10 cellular contexts compared by ENCODE assay signal in the genomic region with DNA sequence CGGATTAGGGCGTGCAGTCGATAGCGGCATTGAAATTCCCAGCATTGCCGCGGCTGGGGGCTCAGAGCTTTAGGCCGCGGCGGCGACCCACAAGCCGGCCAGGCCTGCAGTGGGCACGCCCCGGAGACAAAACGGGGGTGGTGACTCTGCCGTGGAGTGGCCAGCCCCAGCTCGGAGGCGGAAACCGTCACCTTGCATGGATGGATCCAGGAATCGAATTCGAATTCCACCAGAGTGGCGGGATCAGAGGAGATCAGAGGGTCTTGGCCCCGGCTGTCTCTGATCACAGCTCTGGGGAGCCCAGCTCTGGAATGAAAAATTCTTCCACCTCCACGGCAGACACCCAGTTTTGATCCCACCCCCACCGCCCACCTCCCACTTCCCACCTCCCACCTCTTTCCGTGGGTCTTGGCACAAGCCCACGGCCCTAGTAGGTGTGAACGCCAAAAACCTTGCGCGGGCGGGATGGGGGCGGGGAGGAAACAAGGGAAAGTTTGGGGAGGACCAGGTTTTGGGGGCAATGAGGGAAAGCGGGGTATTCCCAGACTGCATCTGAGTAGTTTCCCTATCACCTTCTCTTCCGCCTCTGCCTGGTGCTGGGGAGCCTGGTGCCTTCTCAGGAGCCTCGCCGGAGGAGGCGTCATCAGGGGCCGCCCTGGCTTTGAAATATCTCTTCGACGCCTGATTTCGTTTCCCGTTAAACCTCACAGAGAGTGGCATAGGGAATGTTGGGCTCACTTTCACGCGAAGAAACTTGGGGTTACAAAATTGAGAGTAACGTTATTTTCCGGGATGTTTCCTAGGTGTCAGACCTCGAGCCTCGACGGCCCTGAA. TPM values are rescaled to one million over a fixed set of nuclear protein-coding genes. Genes with fewer than 3 reads are reported as not detected.
A peak's percentile ranks its signal among the peaks of the same experiment; 100 is the strongest.
DNase-seq lines count a peak whose midpoint lies in the region; ATAC-seq, FAIRE-seq and TF ChIP-seq lines count a peak whose summit lies in the region.
"Had no signal": no experiment of that assay in that cellular context is flagged by ENCODE, and none has a peak within 500 bp of the region (broad histone marks: within the 10 kb centered on the region; RNA-seq: fewer than 3 reads in every experiment).

No MANE protein-coding gene starts in this region.

- H4K20me1 ChIP-seq in keratinocyte (ENCODE audit: control insufficient read depth, extremely low read depth, insufficient read depth, low read length) = no peaks in the 10 kb centered on the region

- FAIRE-seq in keratinocyte (lab: Jason Lieb, UNC) = no peak
- FAIRE-seq: GM12892 had no signal

- peak overlapping the region; percentile 64 for H2AFZ ChIP-seq in keratinocyte (ENCODE audit: control insufficient read depth, low read length)

- TF ChIP-seq CTCF in HFFc6 (IDR thresholded peaks at IDR 0.05) (no peak), keratinocyte (optimal IDR thresholded peaks at IDR 0.05 in 1 of 3, IDR thresholded peaks at IDR 0.05 in 1 of 3, conservative IDR thresholded peaks at IDR 0.05 in 1 of 3; ENCODE audit: extremely low read depth in 1 of 3, insufficient read depth in 2 of 3, low read length in 3 of 3) (no peak), stomach (IDR thresholded peaks at IDR 0.05) (no peak)

- intact Hi-C loops in stomach (cut with DNase I; ENCODE audit: low total_unique reads) = loop anchor here (10.0 kb wide), 1 partner anchor 647 kb away; the partner anchor contains the start of gene IRX5

- peak overlapping the region; percentile 87 for H3K4me3 Mint-ChIP-seq in HFFc6

- no peak for TF ChIP-seq POLR2A in stomach (IDR thresholded peaks at IDR 0.05)

- 22 to 46% (median 29%) methylated on average over 42 to 48 of the region's 48 CpGs for WGBS in stomach, 5 donors

- no peaks in the 10 kb centered on the region for H3K79me2 ChIP-seq in keratinocyte (ENCODE audit: control insufficient read depth, insufficient read depth, low read length)

- H3K9me1 ChIP-seq in keratinocyte (ENCODE audit: control insufficient read depth, extremely low read depth, insufficient read depth, low read length) = no peaks in the 10 kb centered on the region

- H3K4me3 ChIP-seq in keratinocyte (ENCODE audit: control insufficient read depth in 2 of 3, extremely low read depth in 1 of 3, insufficient read depth in 2 of 3, low read depth in 1 of 3, low read length in 3 of 3) (peak overlapping the region; percentile 71 to 82 (median 77)), stomach (peak overlapping the region; percentile 58 to 75 (median 66))

- no peak for TF ChIP-seq EP300 in stomach (IDR thresholded peaks at IDR 0.05)

- no peaks in the 10 kb centered on the region for H3K27me3 ChIP-seq in keratinocyte (ENCODE audit: control insufficient read depth, extremely low read depth, insufficient read depth, low read length)
- peaks cover 23 to 100% (median 92%) of the 10 kb centered on the region in 3 donors for H3K27me3 ChIP-seq in stomach

- DNase-seq in HFFc6 = no peak
- DNase-seq in astrocyte of the hippocampus (ENCODE audit: low read depth, low spot score) = peak; percentile 34
- DNase-seq in keratinocyte (ENCODE audit: low read depth, low spot score) = no peak
- DNase-seq in stomach = no peak
- DNase-seq in amygdala (lab: John Stamatoyannopoulos, UW) = no peak
- no peak for DNase-seq in NCI-H510A treated with DMSO at 0.1 percent for 48 hours (lab: John Stamatoyannopoulos, UW)
- DNase-seq: activated CD4-positive, alpha-beta T cell treated with anti-CD3 and anti-CD28 coated beads for 4 hours; effector CD8-positive, alpha-beta T cell had no signal

- H3K36me3 ChIP-seq in keratinocyte (ENCODE audit: control insufficient read depth in 2 of 2, extremely low read depth in 1 of 2, insufficient read depth in 2 of 2, low read length in 2 of 2) (peaks cover 0 to 2% of the 10 kb centered on the region in 2 experiments), stomach (no peaks in the 10 kb centered on the region)

- H3K9me3 Mint-ChIP-seq in HFFc6 = peaks cover 16% of the 10 kb centered on the region

- peak overlapping the region; percentile 78 for H3K4me2 ChIP-seq in keratinocyte (ENCODE audit: control insufficient read depth, extremely low read depth, insufficient read depth, low read depth, low read length)

- dilution Hi-C loops in keratinocyte (cut with MboI; ENCODE audit: extremely low pct_ligation_motif_present, low sequenced_read_pairs) = no loop called here

- ATAC-seq in HG03521 (IDR thresholded peaks at IDR 0.05; ENCODE audit: unreplicated experiment) = no peak

- H3K9me3 ChIP-seq in keratinocyte (ENCODE audit: control insufficient read depth, low read depth, low read length) (no peaks in the 10 kb centered on the region), stomach (no peaks in the 10 kb centered on the region)

- H3K27ac ChIP-seq in keratinocyte (ENCODE audit: control insufficient read depth, insufficient read depth, low read length) (no peak overlapping the region), stomach (peak overlapping the region; percentile 78 to 90 (median 88))

- peaks cover under 1% of the 10 kb centered on the region for H3K27me3 Mint-ChIP-seq in HFFc6 (ENCODE audit: insufficient read depth)

- peaks cover 27% of the 10 kb centered on the region for H3K4me1 Mint-ChIP-seq in HFFc6 (ENCODE audit: low read depth)

- H3K27ac Mint-ChIP-seq in HFFc6 = peak overlapping the region; percentile 29; the same call in 1 of the 2 replicates

- peak overlapping the region; percentile 78 for H3K9ac ChIP-seq in keratinocyte (ENCODE audit: control insufficient read depth, extremely low read depth, insufficient read depth, low read length)

- H3K36me3 Mint-ChIP-seq in HFFc6 (ENCODE audit: low read depth) = peaks cover 36% of the 10 kb centered on the region

- no peaks in the 10 kb centered on the region for H3K4me1 ChIP-seq in keratinocyte (ENCODE audit: control insufficient read depth, extremely low read depth, insufficient read depth, low read length)
- H3K4me1 ChIP-seq in stomach = peaks cover 36 to 69% (median 52%) of the 10 kb centered on the region in 4 donors

RNA-seq across cellular contexts. Expression of gene IRX3, which starts 1.4 kb away (rescaled TPM):
- 10 to 100 TPM in 4 of 6 experiments, 1 to 10 TPM in 2; 5.9 to 19.4 (median 17.3) TPM for total RNA-seq in HFFc6 (2021; fragmentation: NEBNext Ultra II Directional; extraction: Animal tissue kit (Norgen Biotek cat#: 25700))
- 1.7 to 3.3 TPM (median 2.7 TPM) in 3 replicates for polyA plus RNA-seq in keratinocyte
- polyA plus RNA-seq in keratinocyte (2011; ENCODE audit: low read depth) = 16.3 TPM
- 1.5 and 4.3 TPM in 2 replicates for polyA plus RNA-seq in keratinocyte (2011; cell fraction: cytosol; rRNA removed)
- 2.9 and 4.9 TPM in 2 replicates for polyA plus RNA-seq in keratinocyte (2011; cell fraction: nucleus; rRNA removed)
- 4.6 and 14.4 TPM in 2 replicates for polyA plus RNA-seq in keratinocyte (2012; ENCODE audit: low replicate concordance)
- 0.23 to 1.0 TPM (median 0.63 TPM) in 3 replicates for polyA minus RNA-seq in keratinocyte
- polyA minus RNA-seq in keratinocyte (2011; cell fraction: cytosol; rRNA and poly(A)+ RNA removed) = 6.9 TPM
- polyA minus RNA-seq in keratinocyte (2011; cell fraction: nucleus; rRNA and poly(A)+ RNA removed) = 2.5 and 3.0 TPM in 2 replicates
- total RNA-seq in stomach = 10 to 100 TPM in 2 of 5 donors, 1 to 10 TPM in 1, under 1 TPM in 1, not detected in 1; 0.58 to 42.4 (median 7.6) TPM
- 10 to 100 TPM; 11.2 to 22.6 (median 15.7) TPM for polyA plus RNA-seq in stomach
